Comparison of ENCODE assay signal across 21 cellular contexts in the genomic region with DNA sequence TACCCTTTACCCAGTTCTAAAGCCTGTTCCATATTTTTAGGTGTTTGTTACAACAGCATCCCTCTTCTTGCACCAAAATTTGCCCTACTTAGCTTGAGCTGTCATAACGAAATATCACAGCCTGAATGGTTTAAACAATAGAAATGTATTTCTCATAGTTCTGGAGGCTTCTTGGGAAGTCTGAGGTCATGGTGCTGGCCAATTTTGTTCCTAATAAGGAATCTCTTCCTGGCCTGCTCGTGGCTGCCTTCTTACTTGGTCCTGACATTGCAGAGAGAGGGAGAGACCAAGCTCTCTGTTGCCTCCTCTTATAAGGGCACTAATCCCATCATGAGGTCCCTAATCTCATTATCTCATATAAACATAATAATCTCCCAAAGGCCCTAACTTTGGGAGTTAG.
"Had no signal": no experiment of that assay in that cellular context is flagged by ENCODE, and none has a peak within 500 bp of the region (broad histone marks: within the 10 kb centered on the region; RNA-seq: fewer than 3 reads in every experiment).

No MANE protein-coding gene starts in this region.

- ATAC-seq: gastrocnemius medialis; heart right ventricle; left cardiac atrium; left ventricle myocardium superior; natural killer cell treated with Interleukin-12 subunit alpha and Interleukin-12 subunit beta and Interleukin-15 and Interleukin-18, amount 100 ng/mL, for 72 hours; right cardiac atrium; stimulated activated naive CD8-positive, alpha-beta T cell treated with anti-CD3 and anti-CD28 coated beads, Interleukin-15, Interleukin-2, amounts not matched to agents 100 U/mL and 50 U/mL, for 24 hours had no signal

- H3K27me3 ChIP-seq: colonic mucosa, gastrocnemius medialis, heart right ventricle, neural progenitor cell, ovary, tibial artery, upper lobe of left lung, uterus had no signal

- H3K4me3 ChIP-seq: colonic mucosa, gastrocnemius medialis, heart right ventricle, lung, neural progenitor cell, ovary, tibial artery, upper lobe of left lung, uterus had no signal

- H3K4me3 Mint-ChIP-seq: natural killer cell treated with Interleukin-12 subunit alpha and Interleukin-12 subunit beta and Interleukin-15 and Interleukin-18, amount 100 ng/mL, for 72 hours; neural progenitor cell had no signal

- DNase-seq: colonic mucosa; dermis blood vessel endothelial cell; gastrocnemius medialis; heart right ventricle; kidney; left cardiac atrium; left ventricle myocardium superior; mesenchymal stem cell; midbrain; nucleus accumbens; ovary; right cardiac atrium; small intestine; stimulated activated CD4-positive, alpha-beta T cell treated with anti-CD3 and anti-CD28 coated beads, Interleukin-2, amount 100 ng/mL, for 48 hours; stimulated activated naive CD8-positive, alpha-beta T cell treated with anti-CD3 and anti-CD28 coated beads, Interleukin-15, Interleukin-2, amounts not matched to agents 100 U/mL and 50 U/mL, for 24 hours; tibial artery; upper lobe of left lung; uterus had no signal

- H3K27ac ChIP-seq: colonic mucosa, gastrocnemius medialis, heart right ventricle, neural progenitor cell, ovary, tibial artery, upper lobe of left lung, uterus had no signal

- H3K27ac Mint-ChIP-seq: natural killer cell treated with Interleukin-12 subunit alpha and Interleukin-12 subunit beta and Interleukin-15 and Interleukin-18, amount 100 ng/mL, for 72 hours; neural progenitor cell had no signal

- H3K9me3 ChIP-seq: colonic mucosa, gastrocnemius medialis, tibial artery, uterus had no signal

- H3K27me3 Mint-ChIP-seq: natural killer cell treated with Interleukin-12 subunit alpha and Interleukin-12 subunit beta and Interleukin-15 and Interleukin-18, amount 100 ng/mL, for 72 hours had no signal

- H3K4me1 Mint-ChIP-seq: neural progenitor cell had no signal

- H3K36me3 ChIP-seq: colonic mucosa, gastrocnemius medialis, heart right ventricle, neural progenitor cell, ovary, tibial artery, upper lobe of left lung, uterus had no signal

- H3K36me3 Mint-ChIP-seq: neural progenitor cell had no signal
